Comparison of ENCODE assay signal across 23 cellular contexts in genomic region chr7:101690061-101690460, GRCh38.
DNase-seq lines count a peak whose midpoint lies in the region; ATAC-seq, FAIRE-seq and TF ChIP-seq lines count a peak whose summit lies in the region.
"Had no signal": no experiment of that assay in that cellular context is flagged by ENCODE, and none has a peak within 500 bp of the region (broad histone marks: within the 10 kb centered on the region; RNA-seq: fewer than 3 reads in every experiment).

No MANE protein-coding gene starts in this region.

- no peak overlapping the region for H3K27ac Mint-ChIP-seq in CD8-positive, alpha-beta memory T cell
- H3K27ac Mint-ChIP-seq: activated naive CD4-positive, alpha-beta T cell treated with anti-CD3 and anti-CD28 coated beads, Interleukin-2, amount 50 U/mL, for 24 hours; activated T-cell treated with anti-CD3 and anti-CD28 coated beads, Interleukin-2, amount 50 U/mL, for 72 hours; CD4-positive, alpha-beta memory T cell; IgD-negative memory B cell; stimulated activated naive CD8-positive, alpha-beta T cell treated with anti-CD3 and anti-CD28 coated beads, Interleukin-15, Interleukin-2, amounts not matched to agents 100 ng/mL and 50 ng/mL, for 24 hours had no signal

- H3K27me3 ChIP-seq in HepG2 (ENCODE audit: control insufficient read depth in 1 of 2, insufficient read depth in 2 of 2, low read length in 2 of 2) (peaks cover 0 to 14% of the 10 kb centered on the region in 2 experiments; a peak in 2 of 5 replicates), right lobe of liver (no peaks in the 10 kb centered on the region)
- H3K27me3 ChIP-seq in CD8-positive, alpha-beta memory T cell (ENCODE audit: insufficient read depth, low read length, poor library complexity, severe bottlenecking): no peaks in the 10 kb centered on the region
- H3K27me3 ChIP-seq: brain microvascular endothelial cell had no signal

- no peak for FAIRE-seq in HepG2 (lab: Jason Lieb, UNC)
- FAIRE-seq: endometrium, GM18507 had no signal

- H4K20me1 ChIP-seq in HepG2 (ENCODE audit: insufficient read depth, low read length): no peaks in the 10 kb centered on the region

- DNase-seq in HepG2 (ENCODE audit: low spot score) (no peak), right lobe of liver (no peak), epidermal melanocyte (ENCODE audit: insufficient read length, low spot score) (peak; percentile 41), left kidney (ENCODE audit: low read depth, low spot score) (peak; percentile 38), OCI-M2 (lab: John Stamatoyannopoulos, UW; ENCODE audit: unreplicated experiment) (no peak), SHP77 (lab: John Stamatoyannopoulos, UW) (no peak), RPMI8226 (no peak)
- no peak for DNase-seq in CD8-positive, alpha-beta memory T cell
- DNase-seq: activated CD4-positive, CD25-positive, alpha-beta regulatory T cell treated with anti-CD3 and anti-CD28 coated beads, Interleukin-2, amount 50 U/mL, for 72 hours; activated T-cell treated with anti-CD3 and anti-CD28 coated beads, Interleukin-2, amount 50 U/mL, for 72 hours; brain microvascular endothelial cell; CD4-positive, alpha-beta memory T cell; cortex of kidney; NCI-H1694; NCI-H748 treated with DMSO at 0.1 percent for 48 hours; PC-9; stimulated activated CD4-positive, alpha-beta T cell treated with anti-CD3 and anti-CD28 coated beads, Interleukin-1b, Interleukin-23, amount 100 ng/mL, for 48 hours had no signal

- in situ Hi-C loops in HepG2 (cut with HindIII; ENCODE audit: extremely low pct_ligation_motif_present, low pct_unique_long_range_greater_than_20kb): loop anchor here (25.0 kb wide), 1 partner anchor 572 kb away; no protein-coding TSS in a partner anchor

- peaks cover 54% of the 10 kb centered on the region for H3K4me1 ChIP-seq in HepG2 (ENCODE audit: insufficient read depth, low read length)
- H3K4me1 ChIP-seq in right lobe of liver: peaks cover 0 to 10% (median 1%) of the 10 kb centered on the region in 4 donors
- no peaks in the 10 kb centered on the region for H3K4me1 ChIP-seq in CD8-positive, alpha-beta memory T cell (ENCODE audit: insufficient read depth, low read length)

- H3K9me3 ChIP-seq in HepG2 (ENCODE audit: low read length) (no peaks in the 10 kb centered on the region), right lobe of liver (no peaks in the 10 kb centered on the region)
- no peaks in the 10 kb centered on the region for H3K9me3 ChIP-seq in CD8-positive, alpha-beta memory T cell (ENCODE audit: low read length)

- peaks cover 0 to 3% (median 0%) of the 10 kb centered on the region in 3 donors for H3K4me1 Mint-ChIP-seq in CD8-positive, alpha-beta memory T cell
- H3K4me1 Mint-ChIP-seq: activated naive CD4-positive, alpha-beta T cell treated with anti-CD3 and anti-CD28 coated beads, Interleukin-2, amount 50 U/mL, for 24 hours had no signal

- H3K4me3 ChIP-seq in HepG2 (replicated peaks in 1 of 3; ENCODE audit: insufficient read depth in 1 of 3, low read depth in 2 of 3, low read length in 3 of 3): no peak overlapping the region
- H3K4me3 ChIP-seq in right lobe of liver: no peak overlapping the region
- H3K4me3 ChIP-seq in CD8-positive, alpha-beta memory T cell (ENCODE audit: low read length): no peak overlapping the region
- H3K4me3 ChIP-seq: PC-9 had no signal

- WGBS in HepG2 (ENCODE audit: low lambda C conversion rate): 2% methylated on average over 4 of the region's 6 CpGs
- WGBS in right lobe of liver (ENCODE audit: insufficient coverage, low coverage, low lambda C conversion rate, missing lambda C conversion rate): 100% methylated on average over 3 of the region's 6 CpGs

- TF ChIP-seq EP300 in HepG2 (IDR thresholded peaks at IDR 0.05; ENCODE audit: low read depth in 2 of 2, low read length in 2 of 2): no peak
- no peak for TF ChIP-seq EP300 in HepG2 (CRISPR knock-in tag; IDR thresholded peaks at IDR 0.05; ENCODE audit: borderline replicate concordance)

- ATAC-seq in HepG2 (no peak), right lobe of liver (no peak)
- ATAC-seq: activated T-cell treated with anti-CD3 and anti-CD28 coated beads, Interleukin-2, amount 50 U/mL, for 72 hours; sciatic nerve had no signal

- H2AFZ ChIP-seq in HepG2 (ENCODE audit: low read length): no peak overlapping the region
- H2AFZ ChIP-seq: PC-9 had no signal

- no peaks in the 10 kb centered on the region for H3K36me3 ChIP-seq in HepG2 (replicated peaks in 1 of 2; ENCODE audit: control insufficient read depth in 1 of 2, insufficient read depth in 2 of 2, low read length in 2 of 2)
- no peaks in the 10 kb centered on the region for H3K36me3 ChIP-seq in right lobe of liver
- no peaks in the 10 kb centered on the region for H3K36me3 ChIP-seq in CD8-positive, alpha-beta memory T cell (ENCODE audit: insufficient read depth, low read length)
- H3K36me3 ChIP-seq: brain microvascular endothelial cell had no signal

- H3K4me2 ChIP-seq in HepG2 (ENCODE audit: low read depth, low read length): peak overlapping the region; percentile 23; the same call in 1 of the 2 replicates
- H3K4me2 ChIP-seq: PC-9 had no signal

- no peaks in the 10 kb centered on the region for H3K79me2 ChIP-seq in HepG2 (ENCODE audit: insufficient read depth, low read length)

- TF ChIP-seq RAD21 in HepG2 (CRISPR knock-in tag; IDR thresholded peaks at IDR 0.05): no peak

- intact Hi-C loops in HepG2 (cut with micrococcal nuclease; ENCODE audit: unreplicated experiment): loop anchor here (5.0 kb wide), 1 partner anchor 582 kb away; no protein-coding TSS in a partner anchor
- intact Hi-C loops in right lobe of liver (cut with DNase I): loop anchor here (10.0 kb wide), 2 partner anchors 115 to 125 kb away; partner anchors contain the start of gene CUX1 (in 1 of the 2)

- no peaks in the 10 kb centered on the region for H3K36me3 Mint-ChIP-seq in CD8-positive, alpha-beta memory T cell
- H3K36me3 Mint-ChIP-seq: activated naive CD4-positive, alpha-beta T cell treated with anti-CD3 and anti-CD28 coated beads, Interleukin-2, amount 50 U/mL, for 24 hours; CD4-positive, alpha-beta memory T cell; IgD-negative memory B cell had no signal

- no peak overlapping the region for H3K9ac ChIP-seq in HepG2 (ENCODE audit: insufficient read depth, low read depth, low read length)

- TF ChIP-seq CTCF in HepG2 (CRISPR knock-in tag; IDR thresholded peaks at IDR 0.05): no peak
- no peak for TF ChIP-seq CTCF in right lobe of liver (IDR thresholded peaks at IDR 0.05)

- peaks cover 4 to 8% of the 10 kb centered on the region in 2 donors for H3K27me3 Mint-ChIP-seq in CD8-positive, alpha-beta memory T cell
- H3K27me3 Mint-ChIP-seq: activated naive CD4-positive, alpha-beta T cell treated with anti-CD3 and anti-CD28 coated beads, Interleukin-2, amount 50 U/mL, for 24 hours had no signal

- H3K4me3 Mint-ChIP-seq in CD8-positive, alpha-beta memory T cell: no peak overlapping the region
- H3K4me3 Mint-ChIP-seq: activated naive CD4-positive, alpha-beta T cell treated with anti-CD3 and anti-CD28 coated beads, Interleukin-2, amount 50 U/mL, for 24 hours; activated T-cell treated with anti-CD3 and anti-CD28 coated beads, Interleukin-2, amount 50 U/mL, for 72 hours; CD4-positive, alpha-beta memory T cell; IgD-negative memory B cell; stimulated activated naive CD8-positive, alpha-beta T cell treated with anti-CD3 and anti-CD28 coated beads, Interleukin-15, Interleukin-2, amounts not matched to agents 100 ng/mL and 50 ng/mL, for 24 hours had no signal

- BruUV-seq in HepG2 (replicated peaks; lab: Mats Ljungman, UMichigan): no TSS peak

- CTCF ChIA-PET in HepG2 (lab: Yijun Ruan, JAX; ENCODE audit: low intra/inter-chr PET ratio, low total read pairs): no interaction called here
- CTCF ChIA-PET in CD8-positive, alpha-beta memory T cell (lab: Charles Lee): interaction anchor here (1.3 kb wide), 1 partner anchor 124 kb away, joined by 3 read pairs; no protein-coding TSS in a partner anchor

- H3K27ac ChIP-seq in HepG2 (ENCODE audit: extremely low read length, insufficient read depth, low read length) (no peak overlapping the region), right lobe of liver (no peak overlapping the region)
- no peak overlapping the region for H3K27ac ChIP-seq in CD8-positive, alpha-beta memory T cell (ENCODE audit: low read depth, low read length)
- H3K27ac ChIP-seq: brain microvascular endothelial cell, PC-9 had no signal

- H3K9me3 Mint-ChIP-seq in CD8-positive, alpha-beta memory T cell: no peaks in the 10 kb centered on the region
- H3K9me3 Mint-ChIP-seq: activated naive CD4-positive, alpha-beta T cell treated with anti-CD3 and anti-CD28 coated beads, Interleukin-2, amount 50 U/mL, for 24 hours; activated T-cell treated with anti-CD3 and anti-CD28 coated beads, Interleukin-2, amount 50 U/mL, for 72 hours; IgD-negative memory B cell; stimulated activated naive CD8-positive, alpha-beta T cell treated with anti-CD3 and anti-CD28 coated beads, Interleukin-15, Interleukin-2, amounts not matched to agents 100 ng/mL and 50 ng/mL, for 24 hours had no signal

- TF ChIP-seq POLR2A in HepG2 (IDR thresholded peaks at IDR 0.05; ENCODE audit: insufficient read depth in 1 of 2, low read depth in 2 of 2, low read length in 2 of 2) (no peak), right lobe of liver (IDR thresholded peaks at IDR 0.05) (no peak)

- POLR2A ChIA-PET in HepG2 (lab: Yijun Ruan, JAX): no interaction called here
- POLR2A ChIA-PET in CD8-positive, alpha-beta memory T cell (lab: Charles Lee): no interaction called here

TF ChIP-seq in HepG2, 621 proteins besides CTCF, POLR2A, EP300 and RAD21 (continues in another document):
- TF ChIP-seq HNRNPL (IDR thresholded peaks at IDR 0.05; ENCODE audit: low read depth, low read length) (peak; percentile 80; the same call in 1 of the 2 replicates), HHEX (CRISPR knock-in tag; IDR thresholded peaks at IDR 0.05) (no peak), FOSL2 (CRISPR knock-in tag; IDR thresholded peaks at IDR 0.05) (peak; percentile 64)
- TF ChIP-seq, protein P1, sequence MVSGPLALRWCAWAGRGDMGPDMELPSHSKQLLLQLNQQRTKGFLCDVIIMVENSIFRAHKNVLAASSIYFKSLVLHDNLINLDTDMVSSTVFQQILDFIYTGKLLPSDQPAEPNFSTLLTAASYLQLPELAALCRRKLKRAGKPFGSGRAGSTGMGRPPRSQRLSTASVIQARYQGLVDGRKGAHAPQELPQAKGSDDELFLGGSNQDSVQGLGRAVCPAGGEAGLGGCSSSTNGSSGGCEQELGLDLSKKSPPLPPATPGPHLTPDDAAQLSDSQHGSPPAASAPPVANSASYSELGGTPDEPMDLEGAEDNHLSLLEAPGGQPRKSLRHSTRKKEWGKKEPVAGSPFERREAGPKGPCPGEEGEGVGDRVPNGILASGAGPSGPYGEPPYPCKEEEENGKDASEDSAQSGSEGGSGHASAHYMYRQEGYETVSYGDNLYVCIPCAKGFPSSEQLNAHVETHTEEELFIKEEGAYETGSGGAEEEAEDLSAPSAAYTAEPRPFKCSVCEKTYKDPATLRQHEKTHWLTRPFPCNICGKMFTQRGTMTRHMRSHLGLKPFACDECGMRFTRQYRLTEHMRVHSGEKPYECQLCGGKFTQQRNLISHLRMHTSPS (CRISPR knock-in tag; IDR thresholded peaks at IDR 0.05; ENCODE audit: low read depth): peak; percentile 65; the same call in 1 of the 2 replicates

Comparison
In these comparisons a context has a peak if more than half of its experiments do, and no peak if none do; other contexts are left out.
1. DNase-seq: peak in epidermal melanocyte (single experiment) and left kidney (single experiment); none in HepG2 (single experiment), right lobe of liver (0 of 3), OCI-M2 (single experiment), SHP77 (0 of 2), CD8-positive, alpha-beta memory T cell (0 of 5) and RPMI8226 (single experiment).